11 cellular contexts compared by ENCODE assay signal in genomic region chr9:137679249-137679648, GRCh38.
A peak's percentile ranks its signal among the peaks of the same experiment; 100 is the strongest.
DNase-seq lines count a peak whose midpoint lies in the region; ATAC-seq, FAIRE-seq and TF ChIP-seq lines count a peak whose summit lies in the region.
"Had no signal": no experiment of that assay in that cellular context is flagged by ENCODE, and none has a peak within 500 bp of the region (broad histone marks: within the 10 kb centered on the region; RNA-seq: fewer than 3 reads in every experiment).

No MANE protein-coding gene starts in this region.

- H3K9ac ChIP-seq in NT2/D1 (ENCODE audit: insufficient read length, low read depth) (no peak overlapping the region), endothelial cell of umbilical vein (replicated peaks; ENCODE audit: extremely low read depth, insufficient read depth, low read length) (no peak overlapping the region)

- TF ChIP-seq CTCF in endothelial cell of umbilical vein (IDR thresholded peaks at IDR 0.05; ENCODE audit: extremely low read depth in 1 of 2, insufficient read depth in 1 of 2, low read depth in 1 of 2, low read length in 2 of 2) (no peak), pancreas (IDR thresholded peaks at IDR 0.05) (no peak), foreskin keratinocyte (conservative IDR thresholded peaks at IDR 0.05) (no peak)

- H3K27me3 ChIP-seq in NT2/D1 (ENCODE audit: insufficient read depth, insufficient read length) = no peaks in the 10 kb centered on the region
- H3K27me3 ChIP-seq in endothelial cell of umbilical vein (ENCODE audit: control insufficient read depth in 2 of 2, insufficient read depth in 2 of 2, low read length in 2 of 2) = no peaks in the 10 kb centered on the region
- no peaks in the 10 kb centered on the region for H3K27me3 ChIP-seq in pancreas
- H3K27me3 ChIP-seq in foreskin keratinocyte = no peaks in the 10 kb centered on the region
- H3K27me3 ChIP-seq: MG63 had no signal

- POLR2A ChIA-PET in endothelial cell of umbilical vein (lab: Charles Lee) = no interaction called here

- no peaks in the 10 kb centered on the region for H3K9me1 ChIP-seq in endothelial cell of umbilical vein (replicated peaks; ENCODE audit: control insufficient read depth, extremely low read depth, insufficient read depth, low read length)

- H3K4me1 ChIP-seq in NT2/D1 (ENCODE audit: insufficient read depth, insufficient read length) (peaks cover 21% of the 10 kb centered on the region), endothelial cell of umbilical vein (ENCODE audit: control insufficient read depth, extremely low read depth, insufficient read depth, low read length) (peaks cover 5% of the 10 kb centered on the region), pancreas (peaks cover 4 to 13% (median 8%) of the 10 kb centered on the region in 3 donors), foreskin keratinocyte (no peaks in the 10 kb centered on the region)

- no peak overlapping the region for H2AFZ ChIP-seq in endothelial cell of umbilical vein (ENCODE audit: low read depth, low read length)

- H3K79me2 ChIP-seq in endothelial cell of umbilical vein (ENCODE audit: control insufficient read depth, insufficient read depth, low read length) = peaks cover 73% of the 10 kb centered on the region

- no peaks in the 10 kb centered on the region for H4K20me1 ChIP-seq in endothelial cell of umbilical vein (replicated peaks; ENCODE audit: control insufficient read depth, extremely low read depth, insufficient read depth, low read length)

- no peak for TF ChIP-seq POLR2A in endothelial cell of umbilical vein (IDR thresholded peaks at IDR 0.05; ENCODE audit: low read depth, low read length)

- BruUV-seq in endothelial cell of umbilical vein (replicated peaks; lab: Mats Ljungman, UMichigan) = no TSS peak

- 68 to 71% methylated on average over 6 of the region's 6 CpGs for WGBS in pancreas, 2 donors

- peaks cover 13% of the 10 kb centered on the region for H3K36me3 ChIP-seq in NT2/D1 (ENCODE audit: insufficient read depth, insufficient read length, low read length)
- no peaks in the 10 kb centered on the region for H3K36me3 ChIP-seq in endothelial cell of umbilical vein (ENCODE audit: control insufficient read depth in 2 of 2, extremely low read depth in 1 of 2, insufficient read depth in 2 of 2, low read length in 2 of 2)
- no peaks in the 10 kb centered on the region for H3K36me3 ChIP-seq in pancreas

- H3K9me3 ChIP-seq in NT2/D1 (ENCODE audit: insufficient read depth, low read length) = no peaks in the 10 kb centered on the region
- H3K9me3 ChIP-seq in endothelial cell of umbilical vein (replicated peaks; ENCODE audit: control insufficient read depth, insufficient read depth, low read length) = no peaks in the 10 kb centered on the region
- H3K9me3 ChIP-seq in pancreas = no peaks in the 10 kb centered on the region
- H3K9me3 ChIP-seq: MG63 had no signal

- H3K4me3 ChIP-seq in NT2/D1 (ENCODE audit: insufficient read length, low read depth) = no peak overlapping the region
- H3K4me3 ChIP-seq in endothelial cell of umbilical vein (replicated peaks in 1 of 3; ENCODE audit: insufficient read depth in 1 of 3, low read depth in 1 of 3, low read length in 3 of 3) = no peak overlapping the region
- no peak overlapping the region for H3K4me3 ChIP-seq in pancreas
- H3K4me3 ChIP-seq: MG63 had no signal

- DNase-seq in NT2/D1 (ENCODE audit: low read depth, low spot score) (peak; percentile 74), endothelial cell of umbilical vein (ENCODE audit: low read depth, low spot score) (peak; percentile 26), pancreas (no peak), foreskin keratinocyte (no peak), NOMO-1 treated with DMSO at 0.1 percent for 48 hours (lab: John Stamatoyannopoulos, UW; ENCODE audit: unreplicated experiment) (no peak)
- DNase-seq: activated naive CD4-positive, alpha-beta T cell treated with anti-CD3 and anti-CD28 coated beads, Interleukin-2, amount 50 U/mL, for 16 hours; MG63; OCI-M1 had no signal

- H3K27ac ChIP-seq in endothelial cell of umbilical vein (ENCODE audit: insufficient read depth, low read depth, low read length) (no peak overlapping the region), pancreas (peak overlapping the region; percentile 2 to 42 (median 34)), foreskin keratinocyte (no peak overlapping the region)

- intact Hi-C loops in endothelial cell of umbilical vein (cut with micrococcal nuclease) (loop anchor here (10.0 kb wide), 1 partner anchor 76 kb away; no protein-coding TSS in a partner anchor), pancreas (cut with DNase I) (no loop called here)

- dilution Hi-C loops in endothelial cell of umbilical vein (cut with MboI; ENCODE audit: extremely low pct_ligation_motif_present, low sequenced_read_pairs) = no loop called here

- CTCF ChIA-PET in endothelial cell of umbilical vein (lab: Charles Lee) = no interaction called here

- peak; percentile 48 for ATAC-seq in GM18861 (IDR thresholded peaks at IDR 0.05; ENCODE audit: unreplicated experiment)
- no peak for ATAC-seq in pancreas
- ATAC-seq in foreskin keratinocyte = no peak
- no peak for ATAC-seq in HG02938 (IDR thresholded peaks at IDR 0.05; ENCODE audit: unreplicated experiment)

- no peak overlapping the region for H3K4me2 ChIP-seq in endothelial cell of umbilical vein (ENCODE audit: insufficient read depth, low read length)

- no peak for FAIRE-seq in endothelial cell of umbilical vein (lab: Jason Lieb, UNC)
- no peak for FAIRE-seq in pancreas (lab: Jason Lieb, UNC)
- FAIRE-seq: bronchial epithelial cell had no signal

TF ChIP-seq in endothelial cell of umbilical vein, 7 proteins besides CTCF, POLR2A, EP300 and RAD21:
- TF ChIP-seq MAX (IDR thresholded peaks at IDR 0.05; ENCODE audit: insufficient read depth, insufficient read length) (no peak), JUN (IDR thresholded peaks at IDR 0.05; ENCODE audit: borderline replicate concordance, insufficient read depth, insufficient read length, low read depth) (no peak), GATA2 (IDR thresholded peaks at IDR 0.05; ENCODE audit: insufficient read depth, insufficient read length, low read depth, low read length) (no peak)
TF ChIP-seq in endothelial cell of umbilical vein: peak in this region for 0.

Comparison
In these comparisons a context has a peak if more than half of its experiments do, and no peak if none do; other contexts are left out.
1. DNase-seq: peak in NT2/D1 (single experiment) and endothelial cell of umbilical vein (single experiment); none in pancreas (0 of 6), foreskin keratinocyte (0 of 2) and NOMO-1 treated with DMSO at 0.1 percent for 48 hours (single experiment).
2. H3K27ac ChIP-seq: peak in pancreas (4 of 4); none in endothelial cell of umbilical vein (single experiment) and foreskin keratinocyte (single experiment).